1 cellular context compared by ENCODE assay signal in genomic region chr1:155166373-155167165, GRCh38.
TF ChIP-seq lines count a peak whose summit lies in the region.

No MANE protein-coding gene starts in this region.

TF ChIP-seq in HCT116, 20 proteins besides CTCF, POLR2A, EP300 and RAD21 (continued from another document):
- TF ChIP-seq REST (IDR thresholded peaks at IDR 0.05; ENCODE audit: low read depth): no peak
- no peak for TF ChIP-seq MAX (IDR thresholded peaks at IDR 0.05)
- TF ChIP-seq ELF1 (IDR thresholded peaks at IDR 0.05; ENCODE audit: borderline replicate concordance, low read depth): no peak
- no peak for TF ChIP-seq ZFX (IDR thresholded peaks at IDR 0.05)
- no peak for TF ChIP-seq YY1 (IDR thresholded peaks at IDR 0.05; ENCODE audit: extremely low read depth, insufficient replicate concordance, low read depth, low read length)
- no peak for TF ChIP-seq EZH2 (IDR thresholded peaks at IDR 0.05)
- TF ChIP-seq CEBPB (IDR thresholded peaks at IDR 0.05; ENCODE audit: low read depth): no peak
- TF ChIP-seq POLR2AphosphoS5 (IDR thresholded peaks at IDR 0.05; ENCODE audit: low read depth, low read length): no peak
